ENCODE assay signal across 31 cellular contexts in genomic region chr3:3545360-3545759, GRCh38.
DNase-seq lines count a peak whose midpoint lies in the region; ATAC-seq, FAIRE-seq and TF ChIP-seq lines count a peak whose summit lies in the region.
"Had no signal": no experiment of that assay in that cellular context is flagged by ENCODE, and none has a peak within 500 bp of the region (broad histone marks: within the 10 kb centered on the region; RNA-seq: fewer than 3 reads in every experiment).

No MANE protein-coding gene starts in this region.

- no peaks in the 10 kb centered on the region for H3K36me3 ChIP-seq in K562 (ENCODE audit: control insufficient read depth, insufficient read depth, low read length)
- H3K36me3 ChIP-seq in neural cell (ENCODE audit: insufficient read depth, low read length) = no peaks in the 10 kb centered on the region
- H3K36me3 ChIP-seq: BE2C; BLaER1; BLaER1 treated with 17β-estradiol and CSF1 and Interleukin-3, amounts not matched to agents 10 nM and 100 nM had no signal

- H3K27ac ChIP-seq in K562 (ENCODE audit: extremely low read depth, low read depth, low read length) (no peak overlapping the region), neural cell (ENCODE audit: low read length) (no peak overlapping the region)
- H3K27ac ChIP-seq: 22Rv1; A549; BLaER1; BLaER1 treated with 17β-estradiol and CSF1 and Interleukin-3, amounts not matched to agents 10 nM and 100 nM; C4-2B had no signal

- WGBS in K562 (ENCODE audit: insufficient coverage, low coverage, missing lambda C conversion rate) = 0% methylated on average over 2 of the region's 2 CpGs

- no peak for FAIRE-seq in K562 (lab: Jason Lieb, UNC)
- FAIRE-seq: A204.1, A549, D721Med had no signal

- no peak for TF ChIP-seq POLR2A in K562 (conservative IDR thresholded peaks at IDR 0.05)

- H3K4me3 ChIP-seq in K562 = no peak overlapping the region
- no peak overlapping the region for H3K4me3 ChIP-seq in neural cell (ENCODE audit: low read length)
- H3K4me3 ChIP-seq: A549; BLaER1; BLaER1 treated with 17β-estradiol and CSF1 and Interleukin-3, amounts not matched to agents 10 nM and 100 nM had no signal

- H4K20me1 ChIP-seq in K562 (replicated peaks; ENCODE audit: control insufficient read depth, insufficient read depth, low read length) (no peaks in the 10 kb centered on the region), neural cell (ENCODE audit: insufficient read depth) (no peaks in the 10 kb centered on the region)
- H4K20me1 ChIP-seq: BLaER1; BLaER1 treated with 17β-estradiol and CSF1 and Interleukin-3, amounts not matched to agents 10 nM and 100 nM had no signal

- DNase-seq in K562 (ENCODE audit: extremely low read depth in 1 of 4, low spot score in 3 of 4) = no peak
- DNase-seq in NCI-H526 treated with DMSO at 0.1 percent for 48 hours (lab: John Stamatoyannopoulos, UW) = no peak
- DNase-seq in GM20000 (ENCODE audit: low spot score) = no peak
- DNase-seq: 8988T; ACHN; AML-193; BE2C; C1 segment of cervical spinal cord; Caco-2; Calu3; CD4-positive, alpha-beta memory T cell; CD4-positive, alpha-beta T cell; CD4-positive, CD25-positive, alpha-beta regulatory T cell; CD8-positive, alpha-beta memory T cell; CD8-positive, alpha-beta T cell; COR-L47; DMS 273 treated with DMSO at 0.1 percent for 48 hours; DMS153; DMS53; DMS79; DMS79 treated with DMSO at 0.1 percent for 48 hours; DND-41; EL had no signal

- H3K9me2 ChIP-seq in neural cell (ENCODE audit: insufficient read depth, low read length) = no peaks in the 10 kb centered on the region

- H2AFZ ChIP-seq in K562 (ENCODE audit: low read depth, low read length) (no peak overlapping the region), neural cell (ENCODE audit: low read depth, low read length) (no peak overlapping the region)

- no peaks in the 10 kb centered on the region for H3K9me1 ChIP-seq in K562 (ENCODE audit: control insufficient read depth, insufficient read depth, low read length)

- POLR2A ChIA-PET in K562 (lab: Yijun Ruan, JAX) = no interaction called here

- no peak overlapping the region for H3K4me2 ChIP-seq in K562 (ENCODE audit: insufficient read depth, low read length)
- H3K4me2 ChIP-seq in neural cell (ENCODE audit: low read length) = no peak overlapping the region
- H3K4me2 ChIP-seq: A549; BLaER1; BLaER1 treated with 17β-estradiol and CSF1 and Interleukin-3, amounts not matched to agents 10 nM and 100 nM had no signal

- no peak for TF ChIP-seq CTCF in K562 (IDR thresholded peaks at IDR 0.05 in 2 of 3, conservative IDR thresholded peaks at IDR 0.05 in 1 of 3; ENCODE audit: insufficient read depth in 2 of 3, low read depth in 1 of 3, low read length in 3 of 3)
- no peak for TF ChIP-seq CTCF in neural cell (IDR thresholded peaks at IDR 0.05; ENCODE audit: poor library complexity, severe bottlenecking)
- no peak for TF ChIP-seq CTCF in GM20000 (IDR thresholded peaks at IDR 0.05; ENCODE audit: extremely low read depth, missing control alignments)

- H3K4me1 ChIP-seq in K562 (replicated peaks in 1 of 2; ENCODE audit: control insufficient read depth in 2 of 2, insufficient read depth in 2 of 2, low read length in 2 of 2) = no peaks in the 10 kb centered on the region
- H3K4me1 ChIP-seq: A549; BE2C; BLaER1; BLaER1 treated with 17β-estradiol and CSF1 and Interleukin-3, amounts not matched to agents 10 nM and 100 nM; Caco-2 had no signal

- in situ Hi-C loops in K562 (cut with MboI) = no loop called here

- intact Hi-C loops in K562 (cut with micrococcal nuclease) = no loop called here

- no peak for ATAC-seq in K562
- ATAC-seq: A549; CD8-positive, alpha-beta T cell had no signal

- no peak for TF ChIP-seq EP300 in K562 (IDR thresholded peaks at IDR 0.05; ENCODE audit: low read length)
- peak; percentile 97 for TF ChIP-seq EP300 in neural cell (conservative IDR thresholded peaks at IDR 0.05; ENCODE audit: poor library complexity, severe bottlenecking)

- CTCF ChIA-PET in K562 (lab: Yijun Ruan, JAX; ENCODE audit: low intra/inter-chr PET ratio) = no interaction called here

- TF ChIP-seq RAD21 in K562 (CRISPR knock-in tag; conservative IDR thresholded peaks at IDR 0.05 in 1 of 2, IDR thresholded peaks at IDR 0.05 in 1 of 2) (no peak), neural cell (conservative IDR thresholded peaks at IDR 0.05) (no peak)

- H3K9me3 ChIP-seq in K562 (replicated peaks; ENCODE audit: control insufficient read depth, insufficient read depth, low read depth, low read length) (peaks cover 4% of the 10 kb centered on the region; the same call in 1 of the 2 replicates), neural cell (ENCODE audit: low read length) (no peaks in the 10 kb centered on the region)
- H3K9me3 ChIP-seq: A549, BE2C, BLaER1, Caco-2 had no signal

- H3K27me3 ChIP-seq in K562 (ENCODE audit: control insufficient read depth in 2 of 2, insufficient read depth in 2 of 2, low read length in 2 of 2) (no peaks in the 10 kb centered on the region), neural cell (ENCODE audit: insufficient read depth, low read depth, low read length) (no peaks in the 10 kb centered on the region)
- H3K27me3 ChIP-seq: BE2C; BLaER1; BLaER1 treated with 17β-estradiol and CSF1 and Interleukin-3, amounts not matched to agents 10 nM and 100 nM had no signal

- H3K9ac ChIP-seq in K562 (ENCODE audit: insufficient read depth in 1 of 2, low read depth in 2 of 2, low read length in 2 of 2) (no peak overlapping the region), neural cell (ENCODE audit: low read length) (no peak overlapping the region)
- H3K9ac ChIP-seq: BLaER1; BLaER1 treated with 17β-estradiol and CSF1 and Interleukin-3, amounts not matched to agents 10 nM and 100 nM had no signal

- BruUV-seq in K562 (replicated peaks; lab: Mats Ljungman, UMichigan) = no TSS peak

- H3F3A ChIP-seq in neural cell (ENCODE audit: insufficient read depth, low read length, poor library complexity, severe bottlenecking) = no peaks in the 10 kb centered on the region

- H3K79me2 ChIP-seq in K562 (ENCODE audit: control insufficient read depth, insufficient read depth, low read length) = no peaks in the 10 kb centered on the region
- H3K79me2 ChIP-seq in neural cell (replicated peaks; ENCODE audit: insufficient read depth, low read length) = no peaks in the 10 kb centered on the region

TF ChIP-seq in K562, 482 proteins besides CTCF, POLR2A, EP300 and RAD21 (continues in another document):
- TF ChIP-seq ZNF707 (CRISPR knock-in tag; conservative IDR thresholded peaks at IDR 0.05) (no peak), CCAR2 (IDR thresholded peaks at IDR 0.05; ENCODE audit: low read depth, low read length) (no peak), TSHZ1 (CRISPR knock-in tag; IDR thresholded peaks at IDR 0.05) (no peak)

TF ChIP-seq in neural cell, 6 proteins besides CTCF, POLR2A, EP300 and RAD21:
- TF ChIP-seq POLR2AphosphoS5 (IDR thresholded peaks at IDR 0.05) (peak; percentile 93), EZH2 (IDR thresholded peaks at IDR 0.05; ENCODE audit: borderline replicate concordance, insufficient read depth, low read length, poor library complexity, severe bottlenecking) (no peak), REST (IDR thresholded peaks at IDR 0.05; ENCODE audit: borderline replicate concordance) (no peak)
TF ChIP-seq in neural cell: peak in this region for 1.
